ENCODE assay signal across 27 cellular contexts in the genomic region with DNA sequence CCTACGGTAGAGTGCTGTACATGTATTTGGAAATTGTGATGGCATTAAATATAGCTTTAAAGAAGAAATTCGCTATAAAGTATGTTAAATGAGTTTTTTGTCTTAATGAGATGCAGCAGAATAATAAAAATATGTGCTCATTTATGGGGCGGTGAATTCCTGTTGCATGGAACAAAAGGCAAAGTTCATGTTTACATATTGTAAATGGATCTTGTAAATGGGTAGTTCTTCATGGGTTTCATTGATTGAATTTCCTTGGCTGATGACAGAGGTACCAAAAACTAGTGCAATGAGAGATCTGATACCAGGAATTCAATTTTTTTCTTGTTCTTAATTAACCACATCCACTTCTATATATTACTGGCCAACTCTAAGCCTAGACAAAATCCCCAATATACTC.
"Had no signal": no experiment of that assay in that cellular context is flagged by ENCODE, and none has a peak within 500 bp of the region (broad histone marks: within the 10 kb centered on the region; RNA-seq: fewer than 3 reads in every experiment).

No MANE protein-coding gene starts in this region.

- H3K4me3 ChIP-seq: coronary artery, dorsolateral prefrontal cortex, gastrocnemius medialis, heart left ventricle had no signal

- H3K9me3 ChIP-seq: gastrocnemius medialis, heart left ventricle had no signal

- ATAC-seq: activated CD4-positive, alpha-beta T cell treated with anti-CD3 and anti-CD28 coated beads for 36 hours; activated CD8-positive, alpha-beta memory T cell treated with anti-CD3 and anti-CD28 coated beads, Interleukin-2, amount 10 ng/mL, durations not matched to agents 7 days and 5 days; activated CD8-positive, alpha-beta T cell treated with anti-CD3 and anti-CD28 coated beads, Interleukin-2, amount 10 ng/mL, durations not matched to agents 7 days and 5 days; activated naive CD4-positive, alpha-beta T cell treated with anti-CD3 and anti-CD28 coated beads, Interleukin-2, amount 50 U/mL, for 72 hours; esophagus mucosa; foreskin keratinocyte; gastrocnemius medialis; heart left ventricle; T-helper 17 cell had no signal

- H3K27ac ChIP-seq: brain microvascular endothelial cell, coronary artery, dorsolateral prefrontal cortex, foreskin keratinocyte, gastrocnemius medialis, heart left ventricle had no signal

- H3K36me3 ChIP-seq: brain microvascular endothelial cell, gastrocnemius medialis, heart left ventricle had no signal

- H3K27me3 ChIP-seq: brain microvascular endothelial cell, dorsolateral prefrontal cortex, foreskin keratinocyte, gastrocnemius medialis, heart left ventricle had no signal

- DNase-seq: activated CD4-positive, alpha-beta memory T cell treated with anti-CD3 and anti-CD28 coated beads for 36 hours; activated CD4-positive, alpha-beta T cell treated with anti-CD3 and anti-CD28 coated beads for 36 hours; activated CD4-positive, alpha-beta T cell treated with anti-CD3 and anti-CD28 coated beads, Interleukin-2, amount 10 ng/mL, durations not matched to agents 24 days and 14 days; activated CD4-positive, CD25-positive, alpha-beta regulatory T cell; activated CD4-positive, CD25-positive, alpha-beta regulatory T cell treated with anti-CD3 and anti-CD28 coated beads, Interleukin-2, amount 50 U/mL, for 72 hours; activated CD8-positive, alpha-beta memory T cell treated with anti-CD3 and anti-CD28 coated beads, Interleukin-2, amount 10 ng/mL, durations not matched to agents 7 days and 5 days; activated CD8-positive, alpha-beta memory T cell treated with anti-CD3 and anti-CD28 coated beads, Interleukin-2, amount 50 U/mL, for 4 hours; activated CD8-positive, alpha-beta T cell treated with anti-CD3 and anti-CD28 coated beads, Interleukin-2, amount 10 ng/mL, durations not matched to agents 7 days and 5 days; activated effector memory CD4-positive, alpha-beta T cell treated with anti-CD3 and anti-CD28 coated beads, Interleukin-2, amount 50 U/mL, for 16 hours; activated naive CD4-positive, alpha-beta T cell treated with anti-CD3 and anti-CD28 coated beads, Interleukin-2, amount 10 ng/mL, durations not matched to agents 7 days and 5 days; activated naive CD8-positive, alpha-beta T cell treated with anti-CD3 and anti-CD28 coated beads, Interleukin-2, amount 10 ng/mL, durations not matched to agents 7 days and 5 days; activated T-cell treated with anti-CD3 and anti-CD28 coated beads, Interleukin-2, amount 50 U/mL, for 1 hour; activated T-cell treated with anti-CD3 and anti-CD28 coated beads, Interleukin-2, amount 50 U/mL, for 48 hours; brain microvascular endothelial cell; dorsolateral prefrontal cortex; effector memory CD4-positive, alpha-beta T cell; foreskin keratinocyte; gastrocnemius medialis; glutamatergic neuron; heart left ventricle; T-helper 1 cell; T-helper 17 cell had no signal

- FAIRE-seq: astrocyte, bronchial epithelial cell had no signal

- H3K4me1 ChIP-seq: foreskin keratinocyte, gastrocnemius medialis, heart left ventricle had no signal
